1 cellular context compared by ENCODE assay signal in genomic region chr14:39860837-39861236, GRCh38.
TF ChIP-seq lines count a peak whose summit lies in the region.

No MANE protein-coding gene starts in this region.

TF ChIP-seq in WTC11, 78 proteins besides CTCF, POLR2A, EP300 and RAD21 (continued from another document):
- no peak for TF ChIP-seq IRF1 (CRISPR knock-in tag; IDR thresholded peaks at IDR 0.05)
